In the genomic region with DNA sequence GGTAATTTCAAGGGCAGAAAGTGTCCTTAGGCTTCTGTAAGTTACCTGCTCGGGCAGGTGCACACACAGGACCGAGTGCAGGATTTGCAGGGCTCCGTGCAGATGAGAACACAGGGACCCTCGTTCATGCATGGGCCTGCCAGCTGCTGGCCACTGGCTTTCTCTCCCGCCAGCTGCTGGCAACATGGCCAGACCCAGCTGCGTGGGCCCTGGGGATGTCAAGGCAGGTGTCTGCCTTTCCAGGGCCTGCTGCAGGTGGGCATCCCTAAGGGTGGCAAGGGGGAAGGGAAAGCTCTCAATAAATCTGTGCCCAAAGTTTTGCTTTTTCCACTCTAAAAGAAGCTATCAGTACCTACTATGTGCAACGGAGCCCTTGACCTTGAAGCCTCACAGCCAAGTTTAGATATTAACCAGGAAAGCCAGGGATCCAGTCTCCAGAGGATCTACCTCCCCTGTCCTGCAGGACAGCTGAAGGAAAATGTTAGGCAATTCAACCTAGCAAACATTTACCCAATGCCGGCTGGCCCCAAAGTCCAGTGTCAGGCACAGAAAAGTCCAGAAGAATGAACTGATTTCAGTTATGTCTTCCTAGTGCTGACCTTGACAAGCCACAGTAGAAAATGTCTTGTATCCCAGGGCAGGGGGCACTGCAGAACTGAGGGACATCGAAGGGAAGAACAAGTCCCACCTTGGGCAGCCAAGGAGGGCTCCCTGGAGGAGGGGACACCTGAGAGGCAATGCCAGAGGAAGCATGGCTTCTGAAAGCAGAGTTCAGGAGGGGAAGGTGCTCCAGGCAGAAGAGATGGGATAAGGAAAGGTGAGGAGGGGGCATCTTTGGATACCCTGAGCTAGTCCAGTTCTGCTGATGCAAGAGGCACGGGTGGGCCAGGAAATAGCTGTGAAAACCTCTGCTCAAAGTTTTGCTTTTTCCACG, we compare ENCODE assay signal across 1 cellular context.
TF ChIP-seq lines count a peak whose summit lies in the region.

No MANE protein-coding gene starts in this region.

TF ChIP-seq in HepG2, 621 proteins besides CTCF, POLR2A, EP300 and RAD21 (continued from another document and continues in another):
- TF ChIP-seq, protein P1, sequence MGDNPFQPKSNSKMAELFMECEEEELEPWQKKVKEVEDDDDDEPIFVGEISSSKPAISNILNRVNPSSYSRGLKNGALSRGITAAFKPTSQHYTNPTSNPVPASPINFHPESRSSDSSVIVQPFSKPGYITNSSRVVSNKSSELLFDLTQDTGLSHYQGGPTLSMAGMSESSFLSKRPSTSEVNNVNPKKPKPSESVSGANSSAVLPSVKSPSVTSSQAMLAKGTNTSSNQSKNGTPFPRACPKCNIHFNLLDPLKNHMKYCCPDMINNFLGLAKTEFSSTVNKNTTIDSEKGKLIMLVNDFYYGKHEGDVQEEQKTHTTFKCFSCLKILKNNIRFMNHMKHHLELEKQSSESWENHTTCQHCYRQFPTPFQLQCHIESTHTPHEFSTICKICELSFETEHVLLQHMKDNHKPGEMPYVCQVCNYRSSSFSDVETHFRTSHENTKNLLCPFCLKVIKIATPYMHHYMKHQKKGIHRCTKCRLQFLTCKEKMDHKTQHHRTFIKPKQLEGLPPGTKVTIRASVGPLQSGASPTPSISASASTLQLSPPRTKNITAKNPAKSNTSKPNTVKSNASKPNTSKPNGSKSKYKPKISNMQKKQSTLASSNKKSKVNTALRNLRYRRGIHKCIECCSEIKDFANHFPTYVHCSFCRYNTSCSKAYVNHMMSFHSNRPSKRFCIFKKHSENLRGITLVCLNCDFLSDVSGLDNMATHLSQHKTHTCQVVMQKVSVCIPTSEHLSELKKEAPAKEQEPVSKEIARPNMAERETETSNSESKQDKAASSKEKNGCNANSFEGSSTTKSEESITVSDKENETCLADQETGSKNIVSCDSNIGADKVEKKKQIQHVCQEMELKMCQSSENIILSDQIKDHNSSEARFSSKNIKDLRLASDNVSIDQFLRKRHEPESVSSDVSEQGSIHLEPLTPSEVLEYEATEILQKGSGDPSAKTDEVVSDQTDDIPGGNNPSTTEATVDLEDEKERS (CRISPR knock-in tag; IDR thresholded peaks at IDR 0.05) = 0 out of 2 replicates have a peak, but pooled peaks have one; percentile 29
- TF ChIP-seq RBM22 (optimal IDR thresholded peaks at IDR 0.05; ENCODE audit: low read length) = peak; percentile 48
- peak; percentile 77 for TF ChIP-seq MIXL1 (CRISPR knock-in tag; IDR thresholded peaks at IDR 0.05)
- TF ChIP-seq FOXA1 (IDR thresholded peaks at IDR 0.05) = no peak
- peak; percentile 60; the same call in 1 of the 2 replicates for TF ChIP-seq FOXA1 (CRISPR knock-in tag; IDR thresholded peaks at IDR 0.05)
- TF ChIP-seq ERF (CRISPR knock-in tag; IDR thresholded peaks at IDR 0.05) = peak; percentile 79
- TF ChIP-seq SOX13 (IDR thresholded peaks at IDR 0.05) = no peak
- TF ChIP-seq SOX13 (CRISPR knock-in tag; conservative IDR thresholded peaks at IDR 0.05 in 1 of 2, IDR thresholded peaks at IDR 0.05 in 1 of 2) = peak in 1 of 2 experiments; percentile 65; a peak in 1 of 4 replicates
- TF ChIP-seq MEF2D (CRISPR knock-in tag; IDR thresholded peaks at IDR 0.05) = 0 out of 2 replicates have a peak, but pooled peaks have one; percentile 22
- peak; percentile 48; the same call in 1 of the 2 replicates for TF ChIP-seq PITX1 (CRISPR knock-in tag; IDR thresholded peaks at IDR 0.05)
- no peak for TF ChIP-seq ZNF564 (CRISPR knock-in tag; IDR thresholded peaks at IDR 0.05)
- TF ChIP-seq ZSCAN29 (CRISPR knock-in tag; conservative IDR thresholded peaks at IDR 0.05) = peak; percentile 63; the same call in 1 of the 2 replicates
- TF ChIP-seq, protein P2, sequence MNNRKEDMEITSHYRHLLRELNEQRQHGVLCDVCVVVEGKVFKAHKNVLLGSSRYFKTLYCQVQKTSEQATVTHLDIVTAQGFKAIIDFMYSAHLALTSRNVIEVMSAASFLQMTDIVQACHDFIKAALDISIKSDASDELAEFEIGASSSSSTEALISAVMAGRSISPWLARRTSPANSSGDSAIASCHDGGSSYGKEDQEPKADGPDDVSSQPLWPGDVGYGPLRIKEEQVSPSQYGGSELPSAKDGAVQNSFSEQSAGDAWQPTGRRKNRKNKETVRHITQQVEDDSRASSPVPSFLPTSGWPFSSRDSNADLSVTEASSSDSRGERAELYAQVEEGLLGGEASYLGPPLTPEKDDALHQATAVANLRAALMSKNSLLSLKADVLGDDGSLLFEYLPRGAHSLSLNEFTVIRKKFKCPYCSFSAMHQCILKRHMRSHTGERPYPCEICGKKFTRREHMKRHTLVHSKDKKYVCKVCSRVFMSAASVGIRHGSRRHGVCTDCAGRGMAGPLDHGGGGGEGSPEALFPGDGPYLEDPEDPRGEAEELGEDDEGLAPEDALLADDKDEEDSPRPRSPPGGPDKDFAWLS (CRISPR knock-in tag; IDR thresholded peaks at IDR 0.05; ENCODE audit: borderline replicate concordance) = 0 out of 2 replicates have a peak, but pooled peaks have one; percentile 30
- TF ChIP-seq, protein P3, sequence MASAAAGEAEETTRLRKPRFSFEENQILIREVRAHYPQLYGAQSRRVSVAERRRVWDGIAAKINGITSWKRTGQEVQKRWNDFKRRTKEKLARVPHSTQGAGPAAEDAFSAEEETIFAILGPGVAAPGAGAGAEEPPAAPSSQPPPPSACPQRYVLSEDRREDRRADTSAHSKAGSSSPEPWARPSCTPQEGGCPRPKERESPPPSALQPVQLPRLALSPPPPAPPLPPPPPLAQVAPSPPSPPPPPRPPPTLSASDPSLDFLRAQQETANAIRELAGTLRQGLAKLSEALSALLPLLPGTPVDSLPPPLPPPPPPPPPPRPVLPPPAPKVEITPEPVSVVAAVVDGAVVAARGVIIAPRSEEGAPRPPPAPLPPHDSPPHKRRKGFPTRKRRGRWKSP (CRISPR knock-in tag; IDR thresholded peaks at IDR 0.05) = peak; percentile 35; the same call in 1 of the 2 replicates
- TF ChIP-seq ZFP90 (CRISPR knock-in tag; IDR thresholded peaks at IDR 0.05; ENCODE audit: borderline replicate concordance) = peak; percentile 52; the same call in 1 of the 2 replicates
- TF ChIP-seq MEIS2 (CRISPR knock-in tag; IDR thresholded peaks at IDR 0.05) = peak; percentile 44; the same call in 1 of the 2 replicates
- TF ChIP-seq SALL1 (CRISPR knock-in tag; IDR thresholded peaks at IDR 0.05) = peak; percentile 88
- TF ChIP-seq SOX6 (IDR thresholded peaks at IDR 0.05) = no peak
- peak; percentile 85 for TF ChIP-seq SOX6 (CRISPR knock-in tag; IDR thresholded peaks at IDR 0.05)
- peak; percentile 58; the same call in 1 of the 2 replicates for TF ChIP-seq ZNF614 (CRISPR knock-in tag; IDR thresholded peaks at IDR 0.05; ENCODE audit: borderline replicate concordance)
- TF ChIP-seq HOXA3 (CRISPR knock-in tag; IDR thresholded peaks at IDR 0.05) = peak; percentile 78
- peak; percentile 66 for TF ChIP-seq TEAD3 (CRISPR knock-in tag; optimal IDR thresholded peaks at IDR 0.05; ENCODE audit: borderline replicate concordance)
- no peak for TF ChIP-seq XBP1 (CRISPR knock-in tag; IDR thresholded peaks at IDR 0.05)
- TF ChIP-seq STAT5B (CRISPR knock-in tag; IDR thresholded peaks at IDR 0.05) = no peak
- TF ChIP-seq, protein P4, sequence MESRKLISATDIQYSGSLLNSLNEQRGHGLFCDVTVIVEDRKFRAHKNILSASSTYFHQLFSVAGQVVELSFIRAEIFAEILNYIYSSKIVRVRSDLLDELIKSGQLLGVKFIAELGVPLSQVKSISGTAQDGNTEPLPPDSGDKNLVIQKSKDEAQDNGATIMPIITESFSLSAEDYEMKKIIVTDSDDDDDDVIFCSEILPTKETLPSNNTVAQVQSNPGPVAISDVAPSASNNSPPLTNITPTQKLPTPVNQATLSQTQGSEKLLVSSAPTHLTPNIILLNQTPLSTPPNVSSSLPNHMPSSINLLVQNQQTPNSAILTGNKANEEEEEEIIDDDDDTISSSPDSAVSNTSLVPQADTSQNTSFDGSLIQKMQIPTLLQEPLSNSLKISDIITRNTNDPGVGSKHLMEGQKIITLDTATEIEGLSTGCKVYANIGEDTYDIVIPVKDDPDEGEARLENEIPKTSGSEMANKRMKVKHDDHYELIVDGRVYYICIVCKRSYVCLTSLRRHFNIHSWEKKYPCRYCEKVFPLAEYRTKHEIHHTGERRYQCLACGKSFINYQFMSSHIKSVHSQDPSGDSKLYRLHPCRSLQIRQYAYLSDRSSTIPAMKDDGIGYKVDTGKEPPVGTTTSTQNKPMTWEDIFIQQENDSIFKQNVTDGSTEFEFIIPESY (CRISPR knock-in tag; IDR thresholded peaks at IDR 0.05) = peak; percentile 38; the same call in 1 of the 2 replicates
- no peak; the same call in 1 of the 2 replicates for TF ChIP-seq CHD4 (IDR thresholded peaks at IDR 0.05; ENCODE audit: borderline replicate concordance, low read length)
- TF ChIP-seq AKAP8 (CRISPR knock-in tag; IDR thresholded peaks at IDR 0.05) = no peak
- TF ChIP-seq, protein P5, sequence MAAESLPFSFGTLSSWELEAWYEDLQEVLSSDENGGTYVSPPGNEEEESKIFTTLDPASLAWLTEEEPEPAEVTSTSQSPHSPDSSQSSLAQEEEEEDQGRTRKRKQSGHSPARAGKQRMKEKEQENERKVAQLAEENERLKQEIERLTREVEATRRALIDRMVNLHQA (CRISPR knock-in tag; IDR thresholded peaks at IDR 0.05) = no peak
- TF ChIP-seq, protein P6, sequence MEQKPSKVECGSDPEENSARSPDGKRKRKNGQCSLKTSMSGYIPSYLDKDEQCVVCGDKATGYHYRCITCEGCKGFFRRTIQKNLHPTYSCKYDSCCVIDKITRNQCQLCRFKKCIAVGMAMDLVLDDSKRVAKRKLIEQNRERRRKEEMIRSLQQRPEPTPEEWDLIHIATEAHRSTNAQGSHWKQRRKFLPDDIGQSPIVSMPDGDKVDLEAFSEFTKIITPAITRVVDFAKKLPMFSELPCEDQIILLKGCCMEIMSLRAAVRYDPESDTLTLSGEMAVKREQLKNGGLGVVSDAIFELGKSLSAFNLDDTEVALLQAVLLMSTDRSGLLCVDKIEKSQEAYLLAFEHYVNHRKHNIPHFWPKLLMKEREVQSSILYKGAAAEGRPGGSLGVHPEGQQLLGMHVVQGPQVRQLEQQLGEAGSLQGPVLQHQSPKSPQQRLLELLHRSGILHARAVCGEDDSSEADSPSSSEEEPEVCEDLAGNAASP (CRISPR knock-in tag; IDR thresholded peaks at IDR 0.05; ENCODE audit: borderline replicate concordance) = peak; percentile 46; the same call in 1 of the 2 replicates
- no peak for TF ChIP-seq HHEX (CRISPR knock-in tag; IDR thresholded peaks at IDR 0.05)
- TF ChIP-seq, protein P7, sequence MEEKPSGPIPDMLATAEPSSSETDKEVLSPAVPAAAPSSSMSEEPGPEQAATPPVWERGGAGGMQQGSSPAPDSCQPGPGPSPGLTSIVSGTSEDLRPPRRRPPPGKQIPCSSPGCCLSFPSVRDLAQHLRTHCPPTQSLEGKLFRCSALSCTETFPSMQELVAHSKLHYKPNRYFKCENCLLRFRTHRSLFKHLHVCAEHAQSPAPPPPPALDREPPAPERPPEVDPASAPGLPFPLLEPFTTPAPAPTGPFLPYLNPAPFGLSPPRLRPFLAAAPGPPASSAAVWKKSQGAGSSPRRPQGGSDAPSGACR (CRISPR knock-in tag; IDR thresholded peaks at IDR 0.05) = no peak
- TF ChIP-seq ZNF558 (CRISPR knock-in tag; IDR thresholded peaks at IDR 0.05; ENCODE audit: borderline replicate concordance) = peak; percentile 39; the same call in 1 of the 2 replicates
- no peak for TF ChIP-seq KAT7 (CRISPR knock-in tag; IDR thresholded peaks at IDR 0.05; ENCODE audit: borderline replicate concordance)
- no peak for TF ChIP-seq ZBTB8A (CRISPR knock-in tag; IDR thresholded peaks at IDR 0.05; ENCODE audit: borderline replicate concordance, low read depth)
- TF ChIP-seq ZNF605 (CRISPR knock-in tag; IDR thresholded peaks at IDR 0.05) = 0 out of 2 replicates have a peak, but pooled peaks have one; percentile 20
- no peak for TF ChIP-seq ZNF713 (CRISPR knock-in tag; IDR thresholded peaks at IDR 0.05)
- TF ChIP-seq FOSL2 (CRISPR knock-in tag; IDR thresholded peaks at IDR 0.05) = peak; percentile 27; the same call in 1 of the 2 replicates
- TF ChIP-seq ZNF232 (CRISPR knock-in tag; IDR thresholded peaks at IDR 0.05; ENCODE audit: borderline replicate concordance) = 0 out of 2 replicates have a peak, but pooled peaks have one; percentile 35
- TF ChIP-seq, protein P8, sequence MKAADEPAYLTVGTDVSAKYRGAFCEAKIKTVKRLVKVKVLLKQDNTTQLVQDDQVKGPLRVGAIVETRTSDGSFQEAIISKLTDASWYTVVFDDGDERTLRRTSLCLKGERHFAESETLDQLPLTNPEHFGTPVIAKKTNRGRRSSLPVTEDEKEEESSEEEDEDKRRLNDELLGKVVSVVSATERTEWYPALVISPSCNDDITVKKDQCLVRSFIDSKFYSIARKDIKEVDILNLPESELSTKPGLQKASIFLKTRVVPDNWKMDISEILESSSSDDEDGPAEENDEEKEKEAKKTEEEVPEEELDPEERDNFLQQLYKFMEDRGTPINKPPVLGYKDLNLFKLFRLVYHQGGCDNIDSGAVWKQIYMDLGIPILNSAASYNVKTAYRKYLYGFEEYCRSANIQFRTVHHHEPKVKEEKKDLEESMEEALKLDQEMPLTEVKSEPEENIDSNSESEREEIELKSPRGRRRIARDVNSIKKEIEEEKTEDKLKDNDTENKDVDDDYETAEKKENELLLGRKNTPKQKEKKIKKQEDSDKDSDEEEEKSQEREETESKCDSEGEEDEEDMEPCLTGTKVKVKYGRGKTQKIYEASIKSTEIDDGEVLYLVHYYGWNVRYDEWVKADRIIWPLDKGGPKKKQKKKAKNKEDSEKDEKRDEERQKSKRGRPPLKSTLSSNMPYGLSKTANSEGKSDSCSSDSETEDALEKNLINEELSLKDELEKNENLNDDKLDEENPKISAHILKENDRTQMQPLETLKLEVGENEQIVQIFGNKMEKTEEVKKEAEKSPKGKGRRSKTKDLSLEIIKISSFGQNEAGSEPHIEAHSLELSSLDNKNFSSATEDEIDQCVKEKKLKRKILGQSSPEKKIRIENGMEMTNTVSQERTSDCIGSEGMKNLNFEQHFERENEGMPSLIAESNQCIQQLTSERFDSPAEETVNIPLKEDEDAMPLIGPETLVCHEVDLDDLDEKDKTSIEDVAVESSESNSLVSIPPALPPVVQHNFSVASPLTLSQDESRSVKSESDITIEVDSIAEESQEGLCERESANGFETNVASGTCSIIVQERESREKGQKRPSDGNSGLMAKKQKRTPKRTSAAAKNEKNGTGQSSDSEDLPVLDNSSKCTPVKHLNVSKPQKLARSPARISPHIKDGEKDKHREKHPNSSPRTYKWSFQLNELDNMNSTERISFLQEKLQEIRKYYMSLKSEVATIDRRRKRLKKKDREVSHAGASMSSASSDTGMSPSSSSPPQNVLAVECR (CRISPR knock-in tag; IDR thresholded peaks at IDR 0.05; ENCODE audit: borderline replicate concordance) = peak; percentile 49; the same call in 1 of the 2 replicates
- no peak for TF ChIP-seq HOXA7 (CRISPR knock-in tag; IDR thresholded peaks at IDR 0.05)
- TF ChIP-seq, protein P9, sequence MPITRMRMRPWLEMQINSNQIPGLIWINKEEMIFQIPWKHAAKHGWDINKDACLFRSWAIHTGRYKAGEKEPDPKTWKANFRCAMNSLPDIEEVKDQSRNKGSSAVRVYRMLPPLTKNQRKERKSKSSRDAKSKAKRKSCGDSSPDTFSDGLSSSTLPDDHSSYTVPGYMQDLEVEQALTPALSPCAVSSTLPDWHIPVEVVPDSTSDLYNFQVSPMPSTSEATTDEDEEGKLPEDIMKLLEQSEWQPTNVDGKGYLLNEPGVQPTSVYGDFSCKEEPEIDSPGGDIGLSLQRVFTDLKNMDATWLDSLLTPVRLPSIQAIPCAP (CRISPR knock-in tag; IDR thresholded peaks at IDR 0.05; ENCODE audit: low read depth) = no peak
- TF ChIP-seq, protein P10, sequence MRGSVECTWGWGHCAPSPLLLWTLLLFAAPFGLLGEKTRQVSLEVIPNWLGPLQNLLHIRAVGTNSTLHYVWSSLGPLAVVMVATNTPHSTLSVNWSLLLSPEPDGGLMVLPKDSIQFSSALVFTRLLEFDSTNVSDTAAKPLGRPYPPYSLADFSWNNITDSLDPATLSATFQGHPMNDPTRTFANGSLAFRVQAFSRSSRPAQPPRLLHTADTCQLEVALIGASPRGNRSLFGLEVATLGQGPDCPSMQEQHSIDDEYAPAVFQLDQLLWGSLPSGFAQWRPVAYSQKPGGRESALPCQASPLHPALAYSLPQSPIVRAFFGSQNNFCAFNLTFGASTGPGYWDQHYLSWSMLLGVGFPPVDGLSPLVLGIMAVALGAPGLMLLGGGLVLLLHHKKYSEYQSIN (CRISPR knock-in tag; IDR thresholded peaks at IDR 0.05; ENCODE audit: borderline replicate concordance) = no peak
